10 cellular contexts compared by ENCODE assay signal in genomic region chr11:47797633-47798032, GRCh38. TPM values are rescaled to one million over a fixed set of nuclear protein-coding genes. Genes with fewer than 3 reads are reported as not detected.
A peak's percentile ranks its signal among the peaks of the same experiment; 100 is the strongest.
DNase-seq lines count a peak whose midpoint lies in the region; ATAC-seq and TF ChIP-seq lines count a peak whose summit lies in the region.
"Had no signal": no experiment of that assay in that cellular context is flagged by ENCODE, and none has a peak within 500 bp of the region (broad histone marks: within the 10 kb centered on the region; RNA-seq: fewer than 3 reads in every experiment).

No MANE protein-coding gene starts in this region.

- TF ChIP-seq CTCF in fibroblast of villous mesenchyme (IDR thresholded peaks at IDR 0.05; ENCODE audit: insufficient read depth, low read depth, low read length), result no peak

- H3K36me3 Mint-ChIP-seq in activated CD4-positive, alpha-beta T cell treated with anti-CD3 and anti-CD28 coated beads for 36 hours (ENCODE audit: low read depth), result peaks cover 58% of the 10 kb centered on the region
- H3K36me3 Mint-ChIP-seq in activated CD4-positive, alpha-beta memory T cell treated with anti-CD3 and anti-CD28 coated beads for 36 hours, result peaks cover 51% of the 10 kb centered on the region

- DNase-seq in activated CD4-positive, alpha-beta T cell treated with anti-CD3 and anti-CD28 coated beads for 36 hours, result peak; percentile 78
- no peak for DNase-seq in activated CD4-positive, alpha-beta T cell treated with anti-CD3 and anti-CD28 coated beads for 1 hour
- peak; percentile 69 for DNase-seq in activated CD4-positive, alpha-beta memory T cell treated with anti-CD3 and anti-CD28 coated beads for 36 hours
- DNase-seq in fibroblast of villous mesenchyme (ENCODE audit: low read depth) (peak; percentile 38), GOT3 (lab: John Stamatoyannopoulos, UW) (no peak), globus pallidus (ENCODE audit: low spot score) (no peak)
- DNase-seq in stimulated activated CD8-positive, alpha-beta memory T cell treated with anti-CD3 and anti-CD28 coated beads, Interleukin-7, amount 100 ng/mL, for 48 hours (ENCODE audit: extremely low read depth in 1 of 2, low read depth in 1 of 2), result peak; percentile 10 to 58
- DNase-seq: mucosa of descending colon had no signal

- H3K4me3 ChIP-seq in fibroblast of villous mesenchyme (ENCODE audit: low read depth, low read length), result no peak overlapping the region
- H3K4me3 ChIP-seq: mucosa of descending colon, thoracic aorta had no signal

- intact Hi-C loops in activated CD4-positive, alpha-beta T cell treated with anti-CD3 and anti-CD28 coated beads for 36 hours (cut with DNase I, micrococcal nuclease), result loop anchor here (1.0 to 5.0 kb wide), 2 partner anchors 50 to 134 kb away; partner anchors contain the start of gene NUP160 (in 2 of the 2)
- intact Hi-C loops in activated CD4-positive, alpha-beta memory T cell treated with anti-CD3 and anti-CD28 coated beads for 36 hours (cut with micrococcal nuclease), result loop anchor here (1.0 kb wide), 1 partner anchor 30 kb away; the partner anchor contains the start of gene FNBP4

- CTCF ChIA-PET in activated CD4-positive, alpha-beta T cell treated with anti-CD3 and anti-CD28 coated beads for 36 hours (lab: Charles Lee), result interaction anchor here (0.9 to 1.4 kb wide), 2 partner anchors 51 to 135 kb away, joined by 3 to 4 read pairs; no protein-coding TSS in a partner anchor
- CTCF ChIA-PET in activated CD4-positive, alpha-beta memory T cell treated with anti-CD3 and anti-CD28 coated beads for 36 hours (lab: Charles Lee), result no interaction called here

- H3K27me3 Mint-ChIP-seq in activated CD4-positive, alpha-beta T cell treated with anti-CD3 and anti-CD28 coated beads for 36 hours, result no peaks in the 10 kb centered on the region
- no peaks in the 10 kb centered on the region for H3K27me3 Mint-ChIP-seq in activated CD4-positive, alpha-beta memory T cell treated with anti-CD3 and anti-CD28 coated beads for 36 hours

- ATAC-seq in activated CD4-positive, alpha-beta T cell treated with anti-CD3 and anti-CD28 coated beads for 36 hours, result peak; percentile 97
- ATAC-seq in HG03095 (IDR thresholded peaks at IDR 0.05; ENCODE audit: unreplicated experiment), result no peak
- ATAC-seq: mucosa of descending colon had no signal

- H3K27ac Mint-ChIP-seq in activated CD4-positive, alpha-beta T cell treated with anti-CD3 and anti-CD28 coated beads for 36 hours, result peak overlapping the region; percentile 88
- H3K27ac Mint-ChIP-seq in activated CD4-positive, alpha-beta memory T cell treated with anti-CD3 and anti-CD28 coated beads for 36 hours, result peak overlapping the region; percentile 72

- H3K9me3 Mint-ChIP-seq in activated CD4-positive, alpha-beta T cell treated with anti-CD3 and anti-CD28 coated beads for 36 hours (ENCODE audit: low read depth), result no peaks in the 10 kb centered on the region
- H3K9me3 Mint-ChIP-seq in activated CD4-positive, alpha-beta memory T cell treated with anti-CD3 and anti-CD28 coated beads for 36 hours, result no peaks in the 10 kb centered on the region

- no peak overlapping the region for H3K4me3 Mint-ChIP-seq in activated CD4-positive, alpha-beta T cell treated with anti-CD3 and anti-CD28 coated beads for 36 hours
- no peak overlapping the region for H3K4me3 Mint-ChIP-seq in activated CD4-positive, alpha-beta memory T cell treated with anti-CD3 and anti-CD28 coated beads for 36 hours

- POLR2A ChIA-PET in activated CD4-positive, alpha-beta T cell treated with anti-CD3 and anti-CD28 coated beads for 36 hours (lab: Charles Lee), result interaction anchor here (0.5 to 1.4 kb wide), 3 partner anchors 28 to 83 kb away, joined by 3 to 5 read pairs (median 4); partner anchors contain the start of gene AGBL2
- POLR2A ChIA-PET in activated CD4-positive, alpha-beta memory T cell treated with anti-CD3 and anti-CD28 coated beads for 36 hours (lab: Charles Lee), result no interaction called here

- H3K4me1 Mint-ChIP-seq in activated CD4-positive, alpha-beta T cell treated with anti-CD3 and anti-CD28 coated beads for 36 hours, result peaks cover 13% of the 10 kb centered on the region
- peaks cover 11% of the 10 kb centered on the region for H3K4me1 Mint-ChIP-seq in activated CD4-positive, alpha-beta memory T cell treated with anti-CD3 and anti-CD28 coated beads for 36 hours (ENCODE audit: low read depth)

RNA-seq across cellular contexts. Expression of gene FNBP4, which starts 30.5 kb away (rescaled TPM):
- 100 to 1,000 TPM; 117 to 135 TPM for total RNA-seq in activated CD4-positive, alpha-beta T cell treated with anti-CD3 and anti-CD28 coated beads for 36 hours
- total RNA-seq in activated CD4-positive, alpha-beta memory T cell treated with anti-CD3 and anti-CD28 coated beads for 36 hours, result 100 to 1,000 TPM in 1 of 2 experiments, 10 to 100 TPM in 1; 93.5 to 114 TPM
- total RNA-seq in fibroblast of villous mesenchyme, result 107 and 120 TPM in 2 replicates

RNA-seq across cellular contexts. Expression of gene NUP160, which starts 50.5 kb away (rescaled TPM):
- total RNA-seq in activated CD4-positive, alpha-beta T cell treated with anti-CD3 and anti-CD28 coated beads for 36 hours, result 10 to 100 TPM; 67.1 to 84.5 TPM
- 10 to 100 TPM; 68.0 to 69.5 TPM for total RNA-seq in activated CD4-positive, alpha-beta memory T cell treated with anti-CD3 and anti-CD28 coated beads for 36 hours
- 29.3 and 29.8 TPM in 2 replicates for total RNA-seq in fibroblast of villous mesenchyme

Comparison
In these comparisons a context has a peak if more than half of its experiments do, and no peak if none do; other contexts are left out.
1. DNase-seq: peak in activated CD4-positive, alpha-beta T cell treated with anti-CD3 and anti-CD28 coated beads for 36 hours (single experiment), activated CD4-positive, alpha-beta memory T cell treated with anti-CD3 and anti-CD28 coated beads for 36 hours (single experiment), fibroblast of villous mesenchyme (single experiment) and stimulated activated CD8-positive, alpha-beta memory T cell treated with anti-CD3 and anti-CD28 coated beads, Interleukin-7, amount 100 ng/mL, for 48 hours (2 of 2); none in activated CD4-positive, alpha-beta T cell treated with anti-CD3 and anti-CD28 coated beads for 1 hour (single experiment), GOT3 (single experiment) and globus pallidus (single experiment).